Comparison of ENCODE assay signal across 1 cellular context in genomic region chr12:56206373-56207166, GRCh38.
A peak's percentile ranks its signal among the peaks of the same experiment; 100 is the strongest.
TF ChIP-seq lines count a peak whose summit lies in the region.

No MANE protein-coding gene starts in this region.

TF ChIP-seq in HepG2, 621 proteins besides CTCF, POLR2A, EP300 and RAD21 (continued from another document):
- no peak for TF ChIP-seq TFAP4 (IDR thresholded peaks at IDR 0.05; ENCODE audit: borderline replicate concordance, low read depth)
- no peak for TF ChIP-seq ZNF530 (CRISPR knock-in tag; IDR thresholded peaks at IDR 0.05; ENCODE audit: low read depth)
- TF ChIP-seq AFF4 (CRISPR knock-in tag; IDR thresholded peaks at IDR 0.05): no peak
- no peak for TF ChIP-seq EEA1 (CRISPR knock-in tag; IDR thresholded peaks at IDR 0.05; ENCODE audit: borderline replicate concordance)
- TF ChIP-seq AKAP8 (CRISPR knock-in tag; IDR thresholded peaks at IDR 0.05): no peak
- TF ChIP-seq ZNF678 (CRISPR knock-in tag; IDR thresholded peaks at IDR 0.05): no peak
- TF ChIP-seq ZNF550 (CRISPR knock-in tag; IDR thresholded peaks at IDR 0.05; ENCODE audit: borderline replicate concordance): 0 out of 2 replicates have a peak, but pooled peaks have one; percentile 55
- no peak for TF ChIP-seq NPAS2 (CRISPR knock-in tag; IDR thresholded peaks at IDR 0.05; ENCODE audit: borderline replicate concordance)
- TF ChIP-seq MXD1 (CRISPR knock-in tag; IDR thresholded peaks at IDR 0.05): no peak
- peak; percentile 39 for TF ChIP-seq ZNF687 (CRISPR knock-in tag; IDR thresholded peaks at IDR 0.05)
- peak; percentile 34; the same call in 1 of the 2 replicates for TF ChIP-seq ZBTB33 (CRISPR knock-in tag; IDR thresholded peaks at IDR 0.05)
- no peak for TF ChIP-seq ZNF512 (CRISPR knock-in tag; IDR thresholded peaks at IDR 0.05)
- no peak for TF ChIP-seq MXI1 (IDR thresholded peaks at IDR 0.05; ENCODE audit: borderline replicate concordance, low read depth, low read length)
- peak; percentile 19; the same call in 1 of the 2 replicates for TF ChIP-seq BORCS8-MEF2B (CRISPR knock-in tag; IDR thresholded peaks at IDR 0.05)
- TF ChIP-seq FOXJ3 (CRISPR knock-in tag; IDR thresholded peaks at IDR 0.05; ENCODE audit: borderline replicate concordance): no peak
TF ChIP-seq in HepG2: peak in this region for 21.
